Comparison of ENCODE assay signal across 8 cellular contexts in genomic region chr14:96362071-96362964, GRCh38. TPM values are rescaled to one million over a fixed set of nuclear protein-coding genes. Genes with fewer than 3 reads are reported as not detected.
DNase-seq lines count a peak whose midpoint lies in the region; ATAC-seq and TF ChIP-seq lines count a peak whose summit lies in the region.

No MANE protein-coding gene starts in this region.

- H3K9me3 ChIP-seq in esophagus (ENCODE audit: control insufficient read depth in 2 of 2, insufficient read depth in 1 of 2, low read depth in 1 of 2, low read length in 1 of 2) = no peaks in the 10 kb centered on the region

- POLR2A ChIA-PET in AG04449 (lab: Yijun Ruan, JAX) = no interaction called here

- H3K27me3 ChIP-seq in esophagus (ENCODE audit: control insufficient read depth in 1 of 2, insufficient read depth in 2 of 2, low read length in 2 of 2) = no peaks in the 10 kb centered on the region

- DNase-seq in AG04449 (ENCODE audit: low read depth, low spot score) = no peak
- DNase-seq in NOMO-1 treated with DMSO at 0.1 percent for 48 hours (lab: John Stamatoyannopoulos, UW; ENCODE audit: unreplicated experiment) = peak; percentile 82
- peak; percentile 43 for DNase-seq in activated T-cell treated with anti-CD3 and anti-CD28 coated beads for 24 hours (ENCODE audit: low read depth)
- peak; percentile 55 for DNase-seq in myocyte (ENCODE audit: low read depth)
- DNase-seq in substantia nigra (lab: John Stamatoyannopoulos, UW) = peak in 23 of 49 donors; percentile 1 to 75 (median 45)

- no peaks in the 10 kb centered on the region for H3K36me3 ChIP-seq in esophagus (ENCODE audit: control insufficient read depth in 2 of 2, insufficient read depth in 2 of 2, low read length in 1 of 2)

- CTCF ChIA-PET in AG04449 (lab: Yijun Ruan, JAX) = no interaction called here

- H3K4me1 ChIP-seq in esophagus (ENCODE audit: control insufficient read depth in 2 of 2, insufficient read depth in 2 of 2, low read length in 1 of 2) = peaks cover 0 to 5% of the 10 kb centered on the region in 2 donors

- TF ChIP-seq CTCF in AG04449 (IDR thresholded peaks at IDR 0.05; ENCODE audit: insufficient read depth, low read length, missing control alignments) = no peak

- H3K4me3 ChIP-seq in AG04449 (ENCODE audit: low read depth, low read length) = peak overlapping the region; percentile 84
- H3K4me3 ChIP-seq in esophagus (ENCODE audit: low read depth in 1 of 2, low read length in 2 of 2) = peak overlapping the region; percentile 84 to 86

- H3K27ac ChIP-seq in esophagus (ENCODE audit: low read depth in 2 of 2, low read length in 1 of 2) (peak overlapping the region; percentile 93 to 97), substantia nigra (ENCODE audit: low read depth, low read length, poor library complexity, severe bottlenecking) (peak overlapping the region; percentile 91)

- 0 to 1% methylated on average over 27 of the region's 27 CpGs for WGBS in esophagus, 2 donors

- ATAC-seq in GM18870 (IDR thresholded peaks at IDR 0.05; ENCODE audit: unreplicated experiment) (peak; percentile 34), HG03378 (IDR thresholded peaks at IDR 0.05; ENCODE audit: unreplicated experiment) (peak; percentile 31)

RNA-seq across cellular contexts. Expression of gene ATG2B, which starts 0.8 kb away (rescaled TPM):
- polyA plus RNA-seq in esophagus = 1 to 10 TPM; 2.9 to 3.3 TPM
- 13.3 and 18.1 TPM in 2 replicates for total RNA-seq in myocyte
- polyA plus RNA-seq in myocyte (2012) = 5.6 TPM

RNA-seq across cellular contexts. Expression of gene GSKIP, which starts 1.0 kb away (rescaled TPM):
- 10 to 100 TPM; 18.1 to 41.5 TPM for polyA plus RNA-seq in esophagus
- 18.5 and 20.5 TPM in 2 replicates for total RNA-seq in myocyte
- 13.8 TPM for polyA plus RNA-seq in myocyte (2012)

RNA-seq across cellular contexts. Expression of gene AK7, which starts 29.6 kb away (rescaled TPM):
- polyA plus RNA-seq in esophagus = 1 to 10 TPM; 1.5 to 2.2 TPM
- 0.99 and 1.6 TPM in 2 replicates for total RNA-seq in myocyte
- 0.33 TPM for polyA plus RNA-seq in myocyte (2012)
